In the genomic region with DNA sequence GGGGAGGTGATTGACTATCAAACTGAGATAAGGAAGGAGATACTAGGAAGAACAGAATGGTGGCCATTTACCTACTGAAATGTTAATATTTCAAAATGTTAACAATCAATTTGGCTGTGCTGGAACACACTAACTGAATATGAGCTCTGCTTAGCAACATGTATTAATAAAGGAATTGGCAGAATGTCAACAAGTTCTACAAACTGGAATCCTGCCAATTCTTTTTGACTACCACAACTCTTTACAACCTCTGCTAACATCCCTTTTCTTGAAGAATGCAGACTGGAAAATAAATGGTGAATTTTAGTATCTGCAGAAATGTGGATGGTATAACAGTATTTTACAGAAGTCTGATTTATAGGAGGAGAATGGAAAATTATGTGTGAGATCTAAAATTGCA, we compare ENCODE assay signal across 25 cellular contexts.
DNase-seq lines count a peak whose midpoint lies in the region; ATAC-seq and TF ChIP-seq lines count a peak whose summit lies in the region.
"Had no signal": no experiment of that assay in that cellular context is flagged by ENCODE, and none has a peak within 500 bp of the region (broad histone marks: within the 10 kb centered on the region; RNA-seq: fewer than 3 reads in every experiment).

No MANE protein-coding gene starts in this region.

- DNase-seq in NCI-H345 (lab: John Stamatoyannopoulos, UW) = peak; percentile 20
- DNase-seq in NCI-H345 treated with DMSO at 0.1 percent for 48 hours (lab: John Stamatoyannopoulos, UW; ENCODE audit: unreplicated experiment) = no peak
- peak; percentile 68 for DNase-seq in NCI-H69 (lab: John Stamatoyannopoulos, UW)
- peak; percentile 42 for DNase-seq in dermis blood vessel endothelial cell
- DNase-seq in retinal pigment epithelial cell (ENCODE audit: low read depth) = peak; percentile 46
- no peak for DNase-seq in NCI-H1930 (lab: John Stamatoyannopoulos, UW)
- no peak for DNase-seq in GM13976 (ENCODE audit: low spot score)
- DNase-seq: activated CD4-positive, alpha-beta T cell treated with anti-CD3 and anti-CD28 coated beads, Interleukin-2, amount 10 ng/mL, durations not matched to agents 7 days and 5 days; AML-193; anterior cingulate cortex; caudate nucleus; CD4-positive, alpha-beta memory T cell; DMS53; GF-D8; heart left ventricle; left cardiac atrium; mesenchymal stem cell; naive B cell; NCI-H1694 treated with DMSO at 0.1 percent for 48 hours; NCI-H446 treated with DMSO at 0.1 percent for 48 hours; stimulated activated CD8-positive, alpha-beta memory T cell treated with anti-CD3 and anti-CD28 coated beads, Interleukin-4, amount 100 ng/mL, for 48 hours; transverse colon had no signal

- no peak for TF ChIP-seq CTCF in retinal pigment epithelial cell (conservative IDR thresholded peaks at IDR 0.05; ENCODE audit: low read depth, low read length)
- no peak for TF ChIP-seq CTCF in GM13976 (IDR thresholded peaks at IDR 0.05; ENCODE audit: borderline replicate concordance, control extremely low read depth, extremely low read depth, insufficient read depth, missing control alignments)

- in situ Hi-C loops in GM13976 (cut with MboI; ENCODE audit: low sequenced_read_pairs, unreplicated experiment) = no loop called here

- no peak for ATAC-seq in HG02588 (IDR thresholded peaks at IDR 0.05; ENCODE audit: unreplicated experiment)
- ATAC-seq: activated naive CD4-positive, alpha-beta T cell treated with anti-CD3 and anti-CD28 coated beads, Interleukin-2, amount 50 U/mL, for 72 hours; heart left ventricle; K562; left cardiac atrium had no signal

- H3K4me3 ChIP-seq in retinal pigment epithelial cell (ENCODE audit: low read length) = no peak overlapping the region
- H3K4me3 ChIP-seq: heart left ventricle, K562, transverse colon had no signal

Comparison
In these comparisons a context has a peak if more than half of its experiments do, and no peak if none do; other contexts are left out.
1. DNase-seq: peak in NCI-H345 (single experiment), NCI-H69 (single experiment), dermis blood vessel endothelial cell (single experiment) and retinal pigment epithelial cell (single experiment); none in NCI-H345 treated with DMSO at 0.1 percent for 48 hours (single experiment), NCI-H1930 (0 of 2) and GM13976 (single experiment).